In genomic region chr3:193132923-193133463, GRCh38 we compare ENCODE assay signal across 26 cellular contexts.
DNase-seq lines count a peak whose midpoint lies in the region; ATAC-seq, FAIRE-seq and TF ChIP-seq lines count a peak whose summit lies in the region.
"Had no signal": no experiment of that assay in that cellular context is flagged by ENCODE, and none has a peak within 500 bp of the region (broad histone marks: within the 10 kb centered on the region; RNA-seq: fewer than 3 reads in every experiment).

No MANE protein-coding gene starts in this region.

- TF ChIP-seq CTCF in epithelial cell of esophagus (IDR thresholded peaks at IDR 0.05; ENCODE audit: insufficient read depth, low read depth, low read length, missing control alignments): no peak
- no peak for TF ChIP-seq CTCF in pancreas (IDR thresholded peaks at IDR 0.05)

- no peak for FAIRE-seq in pancreas (lab: Jason Lieb, UNC)
- FAIRE-seq in GM12891 (lab: Jason Lieb, UNC): no peak
- FAIRE-seq: endometrium, keratinocyte had no signal

- H3K27ac ChIP-seq in pancreas: no peak overlapping the region
- H3K27ac ChIP-seq: body of pancreas, colonic mucosa, gastrocnemius medialis, spleen, tibial artery had no signal

- H3K4me3 ChIP-seq in epithelial cell of esophagus (ENCODE audit: low read length): no peak overlapping the region
- H3K4me3 ChIP-seq in pancreas: no peak overlapping the region
- H3K4me3 ChIP-seq: body of pancreas, colonic mucosa, gastrocnemius medialis, spleen, tibial artery had no signal

- no peaks in the 10 kb centered on the region for H3K36me3 ChIP-seq in pancreas
- H3K36me3 ChIP-seq: colonic mucosa, gastrocnemius medialis, spleen, tibial artery had no signal

- 45 to 75% methylated on average over 4 of the region's 4 CpGs for WGBS in pancreas, 2 donors

- DNase-seq in EL: peak; percentile 56
- DNase-seq in NCI-H1694 treated with DMSO at 0.1 percent for 48 hours (lab: John Stamatoyannopoulos, UW): peak; percentile 76
- peak; percentile 29 for DNase-seq in epithelial cell of esophagus (ENCODE audit: low read depth)
- DNase-seq in pancreas: no peak
- DNase-seq in glomerular visceral epithelial cell (ENCODE audit: extremely low spot score): no peak
- no peak for DNase-seq in GM12891 (ENCODE audit: insufficient read length, low spot score)
- DNase-seq: activated CD4-positive, alpha-beta T cell treated with anti-CD3 and anti-CD28 coated beads, Interleukin-2, amount 10 ng/mL, durations not matched to agents 7 days and 5 days; activated naive CD8-positive, alpha-beta T cell treated with anti-CD3 and anti-CD28 coated beads, Interleukin-2, amount 10 ng/mL, durations not matched to agents 7 days and 5 days; body of pancreas; CD4-positive, CD25-positive, alpha-beta regulatory T cell; colonic mucosa; gastrocnemius medialis; GF-D8; hypothalamus; KBM-7; NCI-H2029; spleen; stimulated activated CD4-positive, alpha-beta T cell treated with anti-CD3 and anti-CD28 coated beads, Interleukin-4, amount 100 ng/mL, for 24 hours; stimulated activated naive CD4-positive, alpha-beta T cell treated with Interleukin-2 at 50 U/mL for 16 hours; T-helper 2 cell; tibial artery had no signal

- H3K27me3 ChIP-seq in pancreas: no peaks in the 10 kb centered on the region
- H3K27me3 ChIP-seq: body of pancreas, colonic mucosa, gastrocnemius medialis had no signal

- intact Hi-C loops in pancreas (cut with DNase I): no loop called here

- no peaks in the 10 kb centered on the region for H3K9me3 ChIP-seq in pancreas
- H3K9me3 ChIP-seq: body of pancreas, colonic mucosa, gastrocnemius medialis, spleen, tibial artery had no signal

- no peak for TF ChIP-seq POLR2A in GM12891 (IDR thresholded peaks at IDR 0.05; ENCODE audit: low read depth, low read length)

- ATAC-seq in pancreas (peak in 3 of 4 donors; percentile 16 to 71 (median 61)), HG02970 (IDR thresholded peaks at IDR 0.05; ENCODE audit: low FRiP score, unreplicated experiment) (no peak), HG02678 (IDR thresholded peaks at IDR 0.05; ENCODE audit: unreplicated experiment) (no peak)
- ATAC-seq: activated T-helper 17 cell treated with anti-CD3 and anti-CD28 coated beads, Interleukin-2, amount 50 U/mL, for 72 hours; body of pancreas had no signal

- H3K4me1 ChIP-seq in pancreas: no peaks in the 10 kb centered on the region
- H3K4me1 ChIP-seq: body of pancreas, colonic mucosa, spleen, tibial artery had no signal

TF ChIP-seq in GM12891, 5 proteins besides CTCF, POLR2A, EP300 and RAD21:
- TF ChIP-seq PAX5 (IDR thresholded peaks at IDR 0.05; ENCODE audit: insufficient read depth, low read length, severe bottlenecking): no peak
- no peak for TF ChIP-seq POU2F2 (IDR thresholded peaks at IDR 0.05; ENCODE audit: low read depth, low read length)

Comparison
In these comparisons a context has a peak if more than half of its experiments do, and no peak if none do; other contexts are left out.
1. DNase-seq: peak in EL (single experiment), NCI-H1694 treated with DMSO at 0.1 percent for 48 hours (single experiment) and epithelial cell of esophagus (single experiment); none in pancreas (0 of 6), glomerular visceral epithelial cell (single experiment) and GM12891 (single experiment).
2. ATAC-seq: peak in pancreas (3 of 4); none in HG02970 (single experiment) and HG02678 (single experiment).